In genomic region chr1:231044588-231044987, GRCh38 we compare ENCODE assay signal across 1 cellular context.
TF ChIP-seq lines count a peak whose summit lies in the region.

No MANE protein-coding gene starts in this region.

TF ChIP-seq in K562, 482 proteins besides CTCF, POLR2A, EP300 and RAD21 (continued from another document):
- TF ChIP-seq RERE (CRISPR knock-in tag; IDR thresholded peaks at IDR 0.05; ENCODE audit: borderline replicate concordance) (no peak), KAT7 (CRISPR knock-in tag; IDR thresholded peaks at IDR 0.05; ENCODE audit: borderline replicate concordance) (no peak), RBM25 (IDR thresholded peaks at IDR 0.05; ENCODE audit: low read depth, low read length, severe bottlenecking) (peak; percentile 90), TSC22D4 (tag; IDR thresholded peaks at IDR 0.05) (no peak), POLR2AphosphoS5 (IDR thresholded peaks at IDR 0.05; ENCODE audit: control insufficient read depth, insufficient read depth, low read depth, low read length) (no peak), ZFP91 (CRISPR knock-in tag; IDR thresholded peaks at IDR 0.05) (no peak), ZNF75A (CRISPR knock-in tag; IDR thresholded peaks at IDR 0.05) (no peak), EHMT2 (IDR thresholded peaks at IDR 0.05) (no peak), LCOR (CRISPR knock-in tag; IDR thresholded peaks at IDR 0.05) (no peak), ETV5 (CRISPR knock-in tag; IDR thresholded peaks at IDR 0.05; ENCODE audit: low read depth) (no peak), ZNF436 (CRISPR knock-in tag; IDR thresholded peaks at IDR 0.05) (no peak), DMBX1 (CRISPR knock-in tag; IDR thresholded peaks at IDR 0.05; ENCODE audit: borderline replicate concordance) (no peak), ZNF280B (CRISPR knock-in tag; IDR thresholded peaks at IDR 0.05) (peak; percentile 78; the same call in 1 of the 2 replicates)
